In the genomic region with DNA sequence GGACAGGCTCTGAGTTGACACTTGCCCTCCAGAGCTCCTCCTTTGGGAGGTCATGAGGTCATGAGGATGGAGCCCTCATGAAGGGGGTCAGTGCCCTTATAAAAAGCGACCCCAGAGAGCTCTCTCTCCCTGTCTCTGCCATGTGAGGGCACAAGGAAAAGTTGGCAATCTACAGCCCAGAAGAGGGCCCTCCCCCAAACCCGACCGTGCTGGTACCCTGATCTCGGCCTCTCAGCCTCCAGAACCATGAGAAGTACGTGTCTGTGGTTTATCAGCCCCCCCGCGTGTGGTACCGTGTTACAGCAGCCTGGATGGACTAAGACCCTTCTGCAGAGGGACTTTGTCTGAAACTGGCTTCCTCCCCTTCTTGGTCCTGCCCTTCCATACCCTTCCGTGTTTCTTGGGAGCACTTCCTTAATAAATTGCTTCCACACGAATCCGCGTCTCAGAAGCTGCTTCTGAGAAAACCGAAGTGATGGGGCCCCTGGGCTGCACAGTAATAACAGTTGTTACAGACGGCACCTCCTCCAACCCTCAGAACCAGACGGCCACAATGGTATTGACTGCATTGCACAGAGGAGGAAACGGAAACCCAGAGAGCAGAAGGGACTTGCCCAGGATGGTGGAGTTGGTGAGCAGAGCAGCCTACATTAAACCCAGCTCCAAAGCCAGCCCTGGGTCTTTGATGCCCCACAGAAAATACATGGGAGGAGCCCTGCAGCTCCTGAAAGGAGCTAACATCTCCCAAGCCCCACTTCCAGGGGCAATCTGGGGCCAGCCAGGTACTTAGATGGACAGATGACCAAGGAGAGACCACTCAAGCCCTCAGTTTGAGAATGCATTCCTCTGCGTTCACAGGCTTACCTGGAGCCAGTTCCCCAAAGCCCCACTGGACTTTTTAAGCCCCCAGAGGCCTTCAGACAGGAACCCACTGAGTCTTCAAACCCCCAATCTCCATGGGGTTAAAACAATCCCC, we compare ENCODE assay signal across 8 cellular contexts.
DNase-seq lines count a peak whose midpoint lies in the region; ATAC-seq, FAIRE-seq and TF ChIP-seq lines count a peak whose summit lies in the region.

No MANE protein-coding gene starts in this region.

- POLR2A ChIA-PET in T-cell (lab: Charles Lee): interaction anchor here in 1 of 2 donors (0.6 to 1.6 kb wide), 5 partner anchors 40 to 322 kb away, joined by 3 to 17 read pairs (median 4); no protein-coding TSS in a partner anchor

- CTCF ChIA-PET in T-cell (lab: Charles Lee): no interaction called here

- H2AFZ ChIP-seq in astrocyte (ENCODE audit: low read depth, low read length): no peak overlapping the region

- no peak overlapping the region for H3K4me3 ChIP-seq in astrocyte (ENCODE audit: insufficient read depth, low read depth, low read length)

- H3K27me3 ChIP-seq in astrocyte (ENCODE audit: insufficient read depth, low read length): no peaks in the 10 kb centered on the region

- no peaks in the 10 kb centered on the region for H4K20me1 ChIP-seq in astrocyte (ENCODE audit: insufficient read depth, low read length)

- H3K4me1 Mint-ChIP-seq in T-cell (peaks cover 55 to 72% (median 61%) of the 10 kb centered on the region in 3 donors), astrocyte (ENCODE audit: low read depth, unreplicated experiment) (peaks cover 15% of the 10 kb centered on the region)

- no peak for TF ChIP-seq CTCF in astrocyte (IDR thresholded peaks at IDR 0.05; ENCODE audit: insufficient read depth, low read depth, low read length)

- peak overlapping the region; percentile 90 to 93 for H3K27ac Mint-ChIP-seq in T-cell
- peak overlapping the region; percentile 30 for H3K27ac Mint-ChIP-seq in astrocyte (ENCODE audit: unreplicated experiment)

- no peak for FAIRE-seq in astrocyte (lab: Jason Lieb, UNC)

- H3K9me3 Mint-ChIP-seq in T-cell (no peaks in the 10 kb centered on the region), astrocyte (ENCODE audit: unreplicated experiment) (no peaks in the 10 kb centered on the region)

- ATAC-seq in GM19035 (IDR thresholded peaks at IDR 0.05; ENCODE audit: unreplicated experiment) (peak; percentile 71), HG03064 (IDR thresholded peaks at IDR 0.05; ENCODE audit: low read depth, unreplicated experiment) (peak; percentile 70), T-cell (replicated peaks in 1 of 4) (peak; percentile 91 to 94 (median 93))

- H3K27ac ChIP-seq in astrocyte (ENCODE audit: low read depth, low read length): no peak overlapping the region

- H3K4me1 ChIP-seq in astrocyte (ENCODE audit: insufficient read depth, low read length): peaks cover 14% of the 10 kb centered on the region

- H3K9ac ChIP-seq in astrocyte (ENCODE audit: low read length): no peak overlapping the region

- DNase-seq in T-cell (peak; percentile 33 to 83 (median 72)), astrocyte (ENCODE audit: low read depth) (no peak), mesenteric fat pad (ENCODE audit: low spot score) (no peak), NCI-H774 (lab: John Stamatoyannopoulos, UW) (no peak), GM19240 (ENCODE audit: insufficient read length, low spot score) (no peak)
- peak; percentile 43 for DNase-seq in stimulated activated CD8-positive, alpha-beta memory T cell treated with anti-CD3 and anti-CD28 coated beads, Interleukin-12 subunit alpha, Interleukin-12 subunit beta, amount 100 ng/mL, for 1 hour (ENCODE audit: low read depth)

- H3K36me3 Mint-ChIP-seq in T-cell (peaks cover 3% of the 10 kb centered on the region), astrocyte (ENCODE audit: low read depth, unreplicated experiment) (no peaks in the 10 kb centered on the region)

- H3K36me3 ChIP-seq in astrocyte (ENCODE audit: insufficient read depth, low read length): no peaks in the 10 kb centered on the region

- H3K4me3 Mint-ChIP-seq in T-cell (peak overlapping the region; percentile 67 to 76 (median 69)), astrocyte (ENCODE audit: unreplicated experiment) (no peak overlapping the region)

- no peaks in the 10 kb centered on the region for H3K79me2 ChIP-seq in astrocyte (ENCODE audit: insufficient read depth, low read length)

- H3K9me3 ChIP-seq in astrocyte (ENCODE audit: insufficient read depth, low read depth, low read length): no peaks in the 10 kb centered on the region

- H3K27me3 Mint-ChIP-seq in T-cell (peaks cover 0 to 1% of the 10 kb centered on the region in 2 donors), astrocyte (ENCODE audit: low read depth, unreplicated experiment) (no peaks in the 10 kb centered on the region)

- H3K4me2 ChIP-seq in astrocyte (ENCODE audit: low read length): peak overlapping the region; percentile 64

Comparison
In these comparisons a context has a peak if more than half of its experiments do, and no peak if none do; other contexts are left out.
1. DNase-seq: peak in T-cell (34 of 34) and stimulated activated CD8-positive, alpha-beta memory T cell treated with anti-CD3 and anti-CD28 coated beads, Interleukin-12 subunit alpha, Interleukin-12 subunit beta, amount 100 ng/mL, for 1 hour (single experiment); none in astrocyte (single experiment), mesenteric fat pad (single experiment), NCI-H774 (single experiment) and GM19240 (single experiment).
2. Peak in every context shown above with its lines, with median percentiles within 50 percentile points of each other: ATAC-seq.